19 cellular contexts compared by ENCODE assay signal in the genomic region with DNA sequence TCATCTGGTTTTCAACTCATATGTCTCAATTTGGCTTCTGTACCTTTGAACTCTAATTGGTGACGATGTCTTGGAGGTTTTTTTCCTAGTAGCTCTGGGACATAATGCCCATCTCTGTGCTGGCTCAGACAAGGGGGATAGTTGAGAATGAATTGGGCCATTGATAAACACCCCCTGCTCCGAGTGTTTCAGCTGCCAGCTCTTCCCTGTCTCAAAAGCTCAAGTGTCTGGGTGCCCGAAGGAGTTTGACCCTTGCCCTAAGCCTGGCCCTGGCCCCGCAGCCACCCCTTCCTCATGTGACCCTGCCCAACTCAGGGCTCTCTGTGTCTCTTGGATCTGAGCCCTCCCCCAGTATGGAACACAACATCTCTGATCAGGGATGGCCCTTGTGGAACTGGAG. TPM values are rescaled to one million over a fixed set of nuclear protein-coding genes. Genes with fewer than 3 reads are reported as not detected.
"Had no signal": no experiment of that assay in that cellular context is flagged by ENCODE, and none has a peak within 500 bp of the region (broad histone marks: within the 10 kb centered on the region; RNA-seq: fewer than 3 reads in every experiment).

No MANE protein-coding gene starts in this region.

- H3K9me3 ChIP-seq: adrenal gland, SJSA1 had no signal

- H2AFZ ChIP-seq: neural progenitor cell had no signal

- H3K9ac ChIP-seq: neural progenitor cell had no signal

- H3K4me2 ChIP-seq: neural progenitor cell had no signal

- H3K27ac ChIP-seq: adrenal gland, cardiac muscle cell, neural progenitor cell, SJSA1 had no signal

- H3K36me3 Mint-ChIP-seq: activated naive CD4-positive, alpha-beta T cell treated with anti-CD3 and anti-CD28 coated beads, Interleukin-2, amount 10 ng/mL, durations not matched to agents 7 days and 5 days; immature natural killer cell; mesothelial cell of epicardium; neural progenitor cell had no signal

- H3K4me1 ChIP-seq: adrenal gland had no signal

- DNase-seq: activated CD4-positive, alpha-beta T cell treated with anti-CD3 and anti-CD28 coated beads, Interleukin-2, amount 50 U/mL, for 48 hours; activated CD4-positive, CD25-positive, alpha-beta regulatory T cell treated with anti-CD3 and anti-CD28 coated beads, Interleukin-2, amount 50 U/mL, for 72 hours; activated naive CD4-positive, alpha-beta T cell treated with anti-CD3 and anti-CD28 coated beads, Interleukin-2, amount 10 ng/mL, durations not matched to agents 7 days and 5 days; activated T-cell treated with anti-CD3 and anti-CD28 coated beads, Interleukin-2, amount 50 U/mL, for 1 hour; adrenal gland; small intestine; stimulated activated CD4-positive, alpha-beta T cell treated with anti-CD3 and anti-CD28 coated beads, Interleukin-4, amount 100 ng/mL, for 4 hours; stimulated activated CD8-positive, alpha-beta memory T cell treated with anti-CD3 and anti-CD28 coated beads, Interleukin-4, amount 100 ng/mL, for 48 hours; stimulated activated naive CD4-positive, alpha-beta T cell treated with Interleukin-2 at 50 U/mL for 16 hours; T-helper 9 cell; trophoblast cell had no signal

- H3K4me3 ChIP-seq: adrenal gland, cardiac muscle cell, neural progenitor cell, SJSA1 had no signal

- H3K27ac Mint-ChIP-seq: activated naive CD4-positive, alpha-beta T cell treated with anti-CD3 and anti-CD28 coated beads, Interleukin-2, amount 10 ng/mL, durations not matched to agents 7 days and 5 days; immature natural killer cell; mesothelial cell of epicardium; neural progenitor cell had no signal

- H3K9me3 Mint-ChIP-seq: activated naive CD4-positive, alpha-beta T cell treated with anti-CD3 and anti-CD28 coated beads, Interleukin-2, amount 10 ng/mL, durations not matched to agents 7 days and 5 days; immature natural killer cell; mesothelial cell of epicardium; neural progenitor cell had no signal

- ATAC-seq: esophagus mucosa had no signal

- H3K36me3 ChIP-seq: adrenal gland, cardiac muscle cell, neural progenitor cell, SJSA1 had no signal

- H3K4me3 Mint-ChIP-seq: activated CD8-positive, alpha-beta memory T cell treated with anti-CD3 and anti-CD28 coated beads, Interleukin-2, amount 10 ng/mL, durations not matched to agents 7 days and 5 days; activated naive CD4-positive, alpha-beta T cell treated with anti-CD3 and anti-CD28 coated beads, Interleukin-2, amount 10 ng/mL, durations not matched to agents 7 days and 5 days; immature natural killer cell; mesothelial cell of epicardium; neural progenitor cell had no signal

RNA-seq across cellular contexts. Expression of a gene that starts 3.0 kb away (rescaled TPM):
- total RNA-seq: cardiac muscle cell, mesothelial cell of epicardium had no signal
- polyA plus RNA-seq: cardiac muscle cell had no signal

RNA-seq across cellular contexts. Expression of a gene that starts 44.4 kb away (rescaled TPM):
- total RNA-seq: cardiac muscle cell, esophagus mucosa, lower leg skin, mesothelial cell of epicardium, SJSA1 had no signal
